Comparison of ENCODE assay signal across 8 cellular contexts in genomic region chr1:11719313-11720032, GRCh38. TPM values are rescaled to one million over a fixed set of nuclear protein-coding genes. Genes with fewer than 3 reads are reported as not detected.
DNase-seq lines count a peak whose midpoint lies in the region; ATAC-seq and TF ChIP-seq lines count a peak whose summit lies in the region.

No MANE protein-coding gene starts in this region.

- intact Hi-C loops in activated CD8-positive, alpha-beta T cell treated with anti-CD3 and anti-CD28 coated beads for 36 hours (cut with micrococcal nuclease) = loop anchor here (5.0 kb wide), 1 partner anchor 72 kb away; no protein-coding TSS in a partner anchor

- TF ChIP-seq CTCF in activated CD8-positive, alpha-beta T cell treated with anti-CD3 and anti-CD28 coated beads for 36 hours (IDR thresholded peaks at IDR 0.05) = peak; percentile 99

- no peaks in the 10 kb centered on the region for H3K9me3 ChIP-seq in duodenal mucosa (ENCODE audit: control insufficient read depth in 1 of 2, low read length in 2 of 2)

- POLR2A ChIA-PET in activated CD8-positive, alpha-beta T cell treated with anti-CD3 and anti-CD28 coated beads for 36 hours (lab: Charles Lee) = interaction anchor here (0.9 to 2.8 kb wide), 18 partner anchors 11 to 375 kb away, joined by 3 to 14 read pairs (median 4); partner anchors contain the start of genes CLCN6, FBXO6 and MTHFR

- peaks cover 0 to 7% of the 10 kb centered on the region in 2 donors for H3K4me1 ChIP-seq in duodenal mucosa (ENCODE audit: control insufficient read depth in 1 of 2, insufficient read depth in 2 of 2, low read length in 2 of 2)

- DNase-seq in DMS153 (lab: John Stamatoyannopoulos, UW) = peak; percentile 70
- DNase-seq in NCI-H774 (lab: John Stamatoyannopoulos, UW) = peak; percentile 7
- DNase-seq in activated CD8-positive, alpha-beta T cell treated with anti-CD3 and anti-CD28 coated beads for 36 hours = peak; percentile 93
- peak; percentile 87 to 94 for DNase-seq in memory B cell (ENCODE audit: low spot score in 2 of 2)
- DNase-seq in stimulated activated CD8-positive, alpha-beta memory T cell treated with anti-CD3 and anti-CD28 coated beads, Interleukin-12 subunit alpha, Interleukin-12 subunit beta, amount 100 ng/mL, for 1 hour (ENCODE audit: low read depth) = peak; percentile 80

- H3K36me3 Mint-ChIP-seq in activated CD8-positive, alpha-beta T cell treated with anti-CD3 and anti-CD28 coated beads for 36 hours (ENCODE audit: low read depth) = no peaks in the 10 kb centered on the region
- no peaks in the 10 kb centered on the region for H3K36me3 Mint-ChIP-seq in memory B cell

- peak overlapping the region; percentile 44 to 87 for H3K9ac ChIP-seq in duodenal mucosa (ENCODE audit: low read depth in 1 of 2, low read length in 2 of 2)

- H3K36me3 ChIP-seq in duodenal mucosa (ENCODE audit: control insufficient read depth in 1 of 2, insufficient read depth in 2 of 2, low read length in 2 of 2) = no peaks in the 10 kb centered on the region

- peak overlapping the region; percentile 91 for H3K27ac Mint-ChIP-seq in activated CD8-positive, alpha-beta T cell treated with anti-CD3 and anti-CD28 coated beads for 36 hours
- H3K27ac Mint-ChIP-seq in memory B cell = peak overlapping the region; percentile 80

- peak overlapping the region; percentile 62 to 81 for H3K4me3 ChIP-seq in duodenal mucosa (ENCODE audit: low read depth in 1 of 2, low read length in 2 of 2)

- peaks cover 11% of the 10 kb centered on the region for H3K4me1 Mint-ChIP-seq in activated CD8-positive, alpha-beta T cell treated with anti-CD3 and anti-CD28 coated beads for 36 hours (ENCODE audit: low read depth)
- peaks cover 9% of the 10 kb centered on the region for H3K4me1 Mint-ChIP-seq in memory B cell

- H3K4me3 Mint-ChIP-seq in activated CD8-positive, alpha-beta T cell treated with anti-CD3 and anti-CD28 coated beads for 36 hours = peak overlapping the region; percentile 73
- H3K4me3 Mint-ChIP-seq in memory B cell = peak overlapping the region; percentile 80

- H3K27me3 Mint-ChIP-seq in activated CD8-positive, alpha-beta T cell treated with anti-CD3 and anti-CD28 coated beads for 36 hours = no peaks in the 10 kb centered on the region
- H3K27me3 Mint-ChIP-seq in memory B cell = no peaks in the 10 kb centered on the region

- H3K27ac ChIP-seq in duodenal mucosa (ENCODE audit: low read depth, low read length) = peak overlapping the region; percentile 11

- H3K27me3 ChIP-seq in duodenal mucosa (ENCODE audit: control insufficient read depth in 1 of 2, insufficient read depth in 2 of 2, low read length in 2 of 2) = no peaks in the 10 kb centered on the region

- ATAC-seq in HG02852 (IDR thresholded peaks at IDR 0.05; ENCODE audit: unreplicated experiment) (peak; percentile 52), memory B cell (ENCODE audit: low read depth) (peak; percentile 85), GM18868 (IDR thresholded peaks at IDR 0.05; ENCODE audit: unreplicated experiment) (no peak)
- ATAC-seq in activated CD8-positive, alpha-beta T cell treated with anti-CD3 and anti-CD28 coated beads for 36 hours = peak; percentile 87

- no peaks in the 10 kb centered on the region for H3K9me3 Mint-ChIP-seq in activated CD8-positive, alpha-beta T cell treated with anti-CD3 and anti-CD28 coated beads for 36 hours
- no peaks in the 10 kb centered on the region for H3K9me3 Mint-ChIP-seq in memory B cell

- CTCF ChIA-PET in activated CD8-positive, alpha-beta T cell treated with anti-CD3 and anti-CD28 coated beads for 36 hours (lab: Charles Lee) = interaction anchor here (0.6 to 9.4 kb wide), 29 partner anchors 9 to 683 kb away, joined by 3 to 136 read pairs (median 6); partner anchors contain the start of genes AGTRAP, CLCN6, DISP3 and FBXO2

RNA-seq across cellular contexts. Expression of gene AGTRAP, which starts 16.5 kb away (rescaled TPM):
- total RNA-seq in activated CD8-positive, alpha-beta T cell treated with anti-CD3 and anti-CD28 coated beads for 36 hours = 1 to 10 TPM; 8.9 to 9.4 TPM

RNA-seq across cellular contexts. Expression of gene DRAXIN, which starts 28.0 kb away (rescaled TPM):
- under 1 TPM; 0.18 to 0.20 TPM for total RNA-seq in activated CD8-positive, alpha-beta T cell treated with anti-CD3 and anti-CD28 coated beads for 36 hours

RNA-seq across cellular contexts. Expression of gene MAD2L2, which starts 38.5 kb away (rescaled TPM):
- 10 to 100 TPM; 86.5 to 90.4 TPM for total RNA-seq in activated CD8-positive, alpha-beta T cell treated with anti-CD3 and anti-CD28 coated beads for 36 hours

RNA-seq across cellular contexts. Expression of gene C1orf167, which starts 42.5 kb away (rescaled TPM):
- not detected for total RNA-seq in activated CD8-positive, alpha-beta T cell treated with anti-CD3 and anti-CD28 coated beads for 36 hours

RNA-seq across cellular contexts. Expression of gene FBXO6, which starts 55.5 kb away (rescaled TPM):
- 1 to 10 TPM; 6.2 to 7.9 TPM for total RNA-seq in activated CD8-positive, alpha-beta T cell treated with anti-CD3 and anti-CD28 coated beads for 36 hours

Comparison
In these comparisons a context has a peak if more than half of its experiments do, and no peak if none do; other contexts are left out.
1. DNase-seq: peak in every context shown above with its lines; median percentile 93 in activated CD8-positive, alpha-beta T cell treated with anti-CD3 and anti-CD28 coated beads for 36 hours; 90 in memory B cell; 80 in stimulated activated CD8-positive, alpha-beta memory T cell treated with anti-CD3 and anti-CD28 coated beads, Interleukin-12 subunit alpha, Interleukin-12 subunit beta, amount 100 ng/mL, for 1 hour; 70 in DMS153; 7 in NCI-H774.